18 cellular contexts compared by ENCODE assay signal in genomic region chr4:1964971-1965370, GRCh38. TPM values are rescaled to one million over a fixed set of nuclear protein-coding genes. Genes with fewer than 3 reads are reported as not detected.
DNase-seq lines count a peak whose midpoint lies in the region; ATAC-seq and TF ChIP-seq lines count a peak whose summit lies in the region.
"Had no signal": no experiment of that assay in that cellular context is flagged by ENCODE, and none has a peak within 500 bp of the region (broad histone marks: within the 10 kb centered on the region; RNA-seq: fewer than 3 reads in every experiment).

No MANE protein-coding gene starts in this region.

- no peaks in the 10 kb centered on the region for H3K4me1 ChIP-seq in A673 (ENCODE audit: insufficient read depth, low read length, poor library complexity, severe bottlenecking)
- H3K4me1 ChIP-seq in CD4-positive, CD25-positive, alpha-beta regulatory T cell (ENCODE audit: control insufficient read depth, insufficient read depth, low read length, poor library complexity, severe bottlenecking), result no peaks in the 10 kb centered on the region
- no peaks in the 10 kb centered on the region for H3K4me1 ChIP-seq in aorta (ENCODE audit: control insufficient read depth in 1 of 2, insufficient read depth in 2 of 2, low read length in 2 of 2)

- DNase-seq in activated CD8-positive, alpha-beta T cell treated with anti-CD3 and anti-CD28 coated beads for 36 hours, result no peak
- DNase-seq in activated CD8-positive, alpha-beta T cell treated with anti-CD3 and anti-CD28 coated beads, Interleukin-2, amount 10 ng/mL, durations not matched to agents 7 days and 5 days, result no peak
- no peak for DNase-seq in A673 (ENCODE audit: low spot score)
- DNase-seq in CD4-positive, CD25-positive, alpha-beta regulatory T cell, result no peak
- no peak for DNase-seq in DMS 273 treated with DMSO at 0.1 percent for 48 hours (lab: John Stamatoyannopoulos, UW)
- DNase-seq in GM13977 (ENCODE audit: low spot score), result no peak
- no peak for DNase-seq in aorta
- DNase-seq: AML-193; CD8-positive, alpha-beta T cell; DMS79; GDM1; GOT3; H7; HFFc6 had no signal

- POLR2A ChIA-PET in activated CD8-positive, alpha-beta T cell treated with anti-CD3 and anti-CD28 coated beads for 36 hours (lab: Charles Lee), result no interaction called here
- POLR2A ChIA-PET in activated CD8-positive, alpha-beta T cell treated with anti-CD3 and anti-CD28 coated beads, Interleukin-2, amount 10 ng/mL, durations not matched to agents 7 days and 5 days (lab: Charles Lee), result no interaction called here
- POLR2A ChIA-PET in A673 (lab: Charles Lee; ENCODE audit: low non-redundant PET), result no interaction called here

- no peak for ATAC-seq in activated CD8-positive, alpha-beta T cell treated with anti-CD3 and anti-CD28 coated beads for 36 hours
- ATAC-seq in activated CD8-positive, alpha-beta T cell treated with anti-CD3 and anti-CD28 coated beads, Interleukin-2, amount 10 ng/mL, durations not matched to agents 7 days and 5 days, result no peak
- no peak for ATAC-seq in CD4-positive, CD25-positive, alpha-beta regulatory T cell (ENCODE audit: low read depth in 2 of 2)
- no peak for ATAC-seq in activated T-helper 17 cell treated with anti-CD3 and anti-CD28 coated beads, Interleukin-2, amount 50 U/mL, for 72 hours (replicated peaks)
- ATAC-seq in aorta (ENCODE audit: low FRiP score), result no peak
- ATAC-seq: CD8-positive, alpha-beta T cell; HCT116 had no signal

- TSS peak; percentile 11 for BruUV-seq in A673 (replicated peaks; lab: Mats Ljungman, UMichigan)

- no peaks in the 10 kb centered on the region for H3K27me3 ChIP-seq in A673 (replicated peaks; ENCODE audit: insufficient read depth, low read depth, low read length, poor library complexity)
- H3K27me3 ChIP-seq in CD4-positive, CD25-positive, alpha-beta regulatory T cell (ENCODE audit: control insufficient read depth, insufficient read depth, low read length), result no peaks in the 10 kb centered on the region
- H3K27me3 ChIP-seq in aorta (ENCODE audit: control insufficient read depth in 1 of 2, insufficient read depth in 2 of 2, low read length in 1 of 2), result no peaks in the 10 kb centered on the region

- CTCF ChIA-PET in activated CD8-positive, alpha-beta T cell treated with anti-CD3 and anti-CD28 coated beads for 36 hours (lab: Charles Lee), result no interaction called here
- CTCF ChIA-PET in activated CD8-positive, alpha-beta T cell treated with anti-CD3 and anti-CD28 coated beads, Interleukin-2, amount 10 ng/mL, durations not matched to agents 7 days and 5 days (lab: Charles Lee), result no interaction called here
- CTCF ChIA-PET in A673 (lab: Charles Lee), result no interaction called here

- no peaks in the 10 kb centered on the region for H3K27me3 Mint-ChIP-seq in activated CD8-positive, alpha-beta T cell treated with anti-CD3 and anti-CD28 coated beads for 36 hours
- no peaks in the 10 kb centered on the region for H3K27me3 Mint-ChIP-seq in activated CD8-positive, alpha-beta T cell treated with anti-CD3 and anti-CD28 coated beads, Interleukin-2, amount 10 ng/mL, durations not matched to agents 7 days and 5 days (ENCODE audit: low read depth)
- no peaks in the 10 kb centered on the region for H3K27me3 Mint-ChIP-seq in CD4-positive, CD25-positive, alpha-beta regulatory T cell
- H3K27me3 Mint-ChIP-seq in activated T-helper 17 cell treated with anti-CD3 and anti-CD28 coated beads, Interleukin-2, amount 50 U/mL, for 72 hours, result no peaks in the 10 kb centered on the region

- H3K4me3 ChIP-seq in A673 (ENCODE audit: low read depth, low read length, poor library complexity, severe bottlenecking), result no peak overlapping the region
- H3K4me3 ChIP-seq in CD4-positive, CD25-positive, alpha-beta regulatory T cell (ENCODE audit: low read depth, low read length), result no peak overlapping the region
- no peak overlapping the region for H3K4me3 ChIP-seq in aorta (ENCODE audit: low read length in 2 of 2)

- no peaks in the 10 kb centered on the region for H3K9me3 ChIP-seq in A673 (ENCODE audit: low read depth, low read length, poor library complexity, severe bottlenecking)
- H3K9me3 ChIP-seq in CD4-positive, CD25-positive, alpha-beta regulatory T cell (ENCODE audit: control insufficient read depth in 2 of 2, low read length in 2 of 2), result no peaks in the 10 kb centered on the region
- H3K9me3 ChIP-seq in aorta (ENCODE audit: control insufficient read depth, low read length), result no peaks in the 10 kb centered on the region

- in situ Hi-C loops in GM13977 (cut with MboI; ENCODE audit: low pct_unique_long_range_greater_than_20kb, low sequenced_read_pairs, unreplicated experiment), result no loop called here

- H3K27ac ChIP-seq in A673 (ENCODE audit: low read depth, low read length, poor library complexity, severe bottlenecking) (no peak overlapping the region), aorta (ENCODE audit: low read depth in 1 of 2, low read length in 2 of 2) (no peak overlapping the region)
- H3K27ac ChIP-seq in CD4-positive, CD25-positive, alpha-beta regulatory T cell (ENCODE audit: insufficient read depth, low read length, poor library complexity, severe bottlenecking), result no peak overlapping the region
- H3K27ac ChIP-seq: C4-2B, HL-60 had no signal

- H3K36me3 ChIP-seq in A673 (ENCODE audit: insufficient read depth, low read length, poor library complexity, severe bottlenecking) (peaks cover 87% of the 10 kb centered on the region), aorta (ENCODE audit: control insufficient read depth in 1 of 2, insufficient read depth in 2 of 2, low read length in 1 of 2) (no peaks in the 10 kb centered on the region)
- peaks cover 60% of the 10 kb centered on the region for H3K36me3 ChIP-seq in CD4-positive, CD25-positive, alpha-beta regulatory T cell (ENCODE audit: control insufficient read depth, insufficient read depth, low read length)

- peaks cover 78% of the 10 kb centered on the region for H3K36me3 Mint-ChIP-seq in activated CD8-positive, alpha-beta T cell treated with anti-CD3 and anti-CD28 coated beads for 36 hours (ENCODE audit: low read depth)
- peaks cover 88% of the 10 kb centered on the region for H3K36me3 Mint-ChIP-seq in activated CD8-positive, alpha-beta T cell treated with anti-CD3 and anti-CD28 coated beads, Interleukin-2, amount 10 ng/mL, durations not matched to agents 7 days and 5 days (ENCODE audit: low read depth)
- peaks cover 46% of the 10 kb centered on the region for H3K36me3 Mint-ChIP-seq in CD4-positive, CD25-positive, alpha-beta regulatory T cell
- peaks cover 98% of the 10 kb centered on the region for H3K36me3 Mint-ChIP-seq in activated T-helper 17 cell treated with anti-CD3 and anti-CD28 coated beads, Interleukin-2, amount 50 U/mL, for 72 hours (ENCODE audit: low read depth)

- peaks cover 3% of the 10 kb centered on the region for H3K9me3 Mint-ChIP-seq in activated CD8-positive, alpha-beta T cell treated with anti-CD3 and anti-CD28 coated beads for 36 hours
- no peaks in the 10 kb centered on the region for H3K9me3 Mint-ChIP-seq in activated CD8-positive, alpha-beta T cell treated with anti-CD3 and anti-CD28 coated beads, Interleukin-2, amount 10 ng/mL, durations not matched to agents 7 days and 5 days (ENCODE audit: insufficient read depth)
- H3K9me3 Mint-ChIP-seq in CD4-positive, CD25-positive, alpha-beta regulatory T cell, result no peaks in the 10 kb centered on the region
- no peaks in the 10 kb centered on the region for H3K9me3 Mint-ChIP-seq in activated T-helper 17 cell treated with anti-CD3 and anti-CD28 coated beads, Interleukin-2, amount 50 U/mL, for 72 hours
- H3K9me3 Mint-ChIP-seq: CD8-positive, alpha-beta T cell; HFFc6 had no signal

- intact Hi-C loops in activated CD8-positive, alpha-beta T cell treated with anti-CD3 and anti-CD28 coated beads for 36 hours (cut with micrococcal nuclease), result no loop called here
- intact Hi-C loops in A673 (cut with micrococcal nuclease; ENCODE audit: unreplicated experiment), result no loop called here
- intact Hi-C loops in aorta (cut with DNase I), result no loop called here

- H3K27ac Mint-ChIP-seq in activated CD8-positive, alpha-beta T cell treated with anti-CD3 and anti-CD28 coated beads for 36 hours, result peak overlapping the region; percentile 27
- H3K27ac Mint-ChIP-seq in activated CD8-positive, alpha-beta T cell treated with anti-CD3 and anti-CD28 coated beads, Interleukin-2, amount 10 ng/mL, durations not matched to agents 7 days and 5 days, result no peak overlapping the region
- H3K27ac Mint-ChIP-seq in CD4-positive, CD25-positive, alpha-beta regulatory T cell, result peak overlapping the region in 2 of 3 donors; percentile 51 to 72
- H3K27ac Mint-ChIP-seq in activated T-helper 17 cell treated with anti-CD3 and anti-CD28 coated beads, Interleukin-2, amount 50 U/mL, for 72 hours, result peak overlapping the region; percentile 56
- H3K27ac Mint-ChIP-seq: CD8-positive, alpha-beta T cell; HFFc6 had no signal

- no peak overlapping the region for H3K4me3 Mint-ChIP-seq in activated CD8-positive, alpha-beta T cell treated with anti-CD3 and anti-CD28 coated beads for 36 hours
- no peak overlapping the region for H3K4me3 Mint-ChIP-seq in activated CD8-positive, alpha-beta T cell treated with anti-CD3 and anti-CD28 coated beads, Interleukin-2, amount 10 ng/mL, durations not matched to agents 7 days and 5 days
- H3K4me3 Mint-ChIP-seq in CD4-positive, CD25-positive, alpha-beta regulatory T cell, result no peak overlapping the region
- no peak overlapping the region for H3K4me3 Mint-ChIP-seq in activated T-helper 17 cell treated with anti-CD3 and anti-CD28 coated beads, Interleukin-2, amount 50 U/mL, for 72 hours
- H3K4me3 Mint-ChIP-seq: CD8-positive, alpha-beta T cell; HFFc6 had no signal

- peaks cover 10% of the 10 kb centered on the region for H3K4me1 Mint-ChIP-seq in activated CD8-positive, alpha-beta T cell treated with anti-CD3 and anti-CD28 coated beads for 36 hours (ENCODE audit: low read depth)
- no peaks in the 10 kb centered on the region for H3K4me1 Mint-ChIP-seq in activated CD8-positive, alpha-beta T cell treated with anti-CD3 and anti-CD28 coated beads, Interleukin-2, amount 10 ng/mL, durations not matched to agents 7 days and 5 days (ENCODE audit: low read depth)
- peaks cover 0 to 8% (median 0%) of the 10 kb centered on the region in 4 donors for H3K4me1 Mint-ChIP-seq in CD4-positive, CD25-positive, alpha-beta regulatory T cell
- H3K4me1 Mint-ChIP-seq in activated T-helper 17 cell treated with anti-CD3 and anti-CD28 coated beads, Interleukin-2, amount 50 U/mL, for 72 hours, result peaks cover 4% of the 10 kb centered on the region

- WGBS in aorta, 2 donors, result 99 to 100% methylated on average over 1 of the region's 1 CpG

- no peak for TF ChIP-seq CTCF in activated CD8-positive, alpha-beta T cell treated with anti-CD3 and anti-CD28 coated beads for 36 hours (IDR thresholded peaks at IDR 0.05)
- TF ChIP-seq CTCF in A673 (conservative IDR thresholded peaks at IDR 0.05; ENCODE audit: low read depth, low read length) (no peak), GM13977 (IDR thresholded peaks at IDR 0.05; ENCODE audit: extremely low read depth, insufficient read depth, missing control alignments) (no peak)

RNA-seq across cellular contexts. Expression of gene NELFA, which starts 43.8 kb away (rescaled TPM):
- total RNA-seq in activated CD8-positive, alpha-beta T cell treated with anti-CD3 and anti-CD28 coated beads for 36 hours, result 10 to 100 TPM; 43.9 to 46.3 TPM
- 10 to 100 TPM; 32.2 to 35.6 TPM for total RNA-seq in activated CD8-positive, alpha-beta T cell treated with anti-CD3 and anti-CD28 coated beads, Interleukin-2, amount 10 ng/mL, durations not matched to agents 7 days and 5 days
- total RNA-seq in A673 (2021) (58.3 and 59.3 TPM in 2 replicates), aorta (10 to 100 TPM; 17.7 to 27.4 TPM)
- 50.7 TPM for total RNA-seq in CD4-positive, CD25-positive, alpha-beta regulatory T cell
- 10 to 100 TPM; 20.2 to 30.5 (median 26.9) TPM for polyA plus RNA-seq in CD4-positive, CD25-positive, alpha-beta regulatory T cell
- 10 to 100 TPM; 40.8 to 42.7 TPM for total RNA-seq in activated T-helper 17 cell treated with anti-CD3 and anti-CD28 coated beads, Interleukin-2, amount 50 U/mL, for 72 hours
- polyA plus RNA-seq in aorta, result 10 to 100 TPM in 1 of 2 donors, 1 to 10 TPM in 1; 5.8 to 21.7 TPM
